1 cellular context compared by ENCODE assay signal in the genomic region with DNA sequence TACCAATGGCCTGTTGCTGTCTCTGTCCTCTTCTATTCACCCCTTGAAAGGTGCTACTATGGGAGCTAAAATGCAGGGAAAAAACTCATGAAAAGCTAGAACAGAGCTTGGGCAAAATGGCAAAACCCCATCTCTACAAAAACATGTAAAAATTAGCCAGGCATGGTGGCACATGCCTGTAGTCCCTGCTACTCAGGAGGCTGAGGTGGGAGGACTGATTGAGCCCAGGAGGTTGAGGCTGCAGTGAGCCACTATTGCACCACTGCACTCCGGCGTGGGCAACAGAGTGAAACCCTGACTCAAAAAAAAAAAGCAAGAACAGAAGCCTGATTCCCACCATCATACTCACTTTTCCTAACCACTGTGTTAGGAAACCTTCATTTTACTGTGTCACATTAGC.
TF ChIP-seq lines count a peak whose summit lies in the region.

No MANE protein-coding gene starts in this region.

TF ChIP-seq in WTC11, 78 proteins besides CTCF, POLR2A, EP300 and RAD21:
- TF ChIP-seq, protein P1, sequence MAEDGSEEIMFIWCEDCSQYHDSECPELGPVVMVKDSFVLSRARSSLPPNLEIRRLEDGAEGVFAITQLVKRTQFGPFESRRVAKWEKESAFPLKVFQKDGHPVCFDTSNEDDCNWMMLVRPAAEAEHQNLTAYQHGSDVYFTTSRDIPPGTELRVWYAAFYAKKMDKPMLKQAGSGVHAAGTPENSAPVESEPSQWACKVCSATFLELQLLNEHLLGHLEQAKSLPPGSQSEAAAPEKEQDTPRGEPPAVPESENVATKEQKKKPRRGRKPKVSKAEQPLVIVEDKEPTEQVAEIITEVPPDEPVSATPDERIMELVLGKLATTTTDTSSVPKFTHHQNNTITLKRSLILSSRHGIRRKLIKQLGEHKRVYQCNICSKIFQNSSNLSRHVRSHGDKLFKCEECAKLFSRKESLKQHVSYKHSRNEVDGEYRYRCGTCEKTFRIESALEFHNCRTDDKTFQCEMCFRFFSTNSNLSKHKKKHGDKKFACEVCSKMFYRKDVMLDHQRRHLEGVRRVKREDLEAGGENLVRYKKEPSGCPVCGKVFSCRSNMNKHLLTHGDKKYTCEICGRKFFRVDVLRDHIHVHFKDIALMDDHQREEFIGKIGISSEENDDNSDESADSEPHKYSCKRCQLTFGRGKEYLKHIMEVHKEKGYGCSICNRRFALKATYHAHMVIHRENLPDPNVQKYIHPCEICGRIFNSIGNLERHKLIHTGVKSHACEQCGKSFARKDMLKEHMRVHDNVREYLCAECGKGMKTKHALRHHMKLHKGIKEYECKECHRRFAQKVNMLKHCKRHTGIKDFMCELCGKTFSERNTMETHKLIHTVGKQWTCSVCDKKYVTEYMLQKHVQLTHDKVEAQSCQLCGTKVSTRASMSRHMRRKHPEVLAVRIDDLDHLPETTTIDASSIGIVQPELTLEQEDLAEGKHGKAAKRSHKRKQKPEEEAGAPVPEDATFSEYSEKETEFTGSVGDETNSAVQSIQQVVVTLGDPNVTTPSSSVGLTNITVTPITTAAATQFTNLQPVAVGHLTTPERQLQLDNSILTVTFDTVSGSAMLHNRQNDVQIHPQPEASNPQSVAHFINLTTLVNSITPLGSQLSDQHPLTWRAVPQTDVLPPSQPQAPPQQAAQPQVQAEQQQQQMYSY (CRISPR knock-in tag; IDR thresholded peaks at IDR 0.05): no peak
- TF ChIP-seq, protein P2, sequence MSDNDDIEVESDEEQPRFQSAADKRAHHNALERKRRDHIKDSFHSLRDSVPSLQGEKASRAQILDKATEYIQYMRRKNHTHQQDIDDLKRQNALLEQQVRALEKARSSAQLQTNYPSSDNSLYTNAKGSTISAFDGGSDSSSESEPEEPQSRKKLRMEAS (CRISPR knock-in tag; IDR thresholded peaks at IDR 0.05): no peak
- TF ChIP-seq TEAD1 (CRISPR knock-in tag; IDR thresholded peaks at IDR 0.05) (no peak), OVOL2 (CRISPR knock-in tag; IDR thresholded peaks at IDR 0.05; ENCODE audit: borderline replicate concordance) (no peak), TP53 (CRISPR knock-in tag; IDR thresholded peaks at IDR 0.05) (no peak), JAZF1 (CRISPR knock-in tag; IDR thresholded peaks at IDR 0.05) (no peak), NR3C1 (CRISPR knock-in tag; conservative IDR thresholded peaks at IDR 0.05; ENCODE audit: low read depth) (no peak), NR2C2 (CRISPR knock-in tag; IDR thresholded peaks at IDR 0.05) (no peak), ELF4 (CRISPR knock-in tag; IDR thresholded peaks at IDR 0.05; ENCODE audit: low read depth) (no peak), TEAD4 (CRISPR knock-in tag; IDR thresholded peaks at IDR 0.05) (no peak)
- TF ChIP-seq, protein P3, sequence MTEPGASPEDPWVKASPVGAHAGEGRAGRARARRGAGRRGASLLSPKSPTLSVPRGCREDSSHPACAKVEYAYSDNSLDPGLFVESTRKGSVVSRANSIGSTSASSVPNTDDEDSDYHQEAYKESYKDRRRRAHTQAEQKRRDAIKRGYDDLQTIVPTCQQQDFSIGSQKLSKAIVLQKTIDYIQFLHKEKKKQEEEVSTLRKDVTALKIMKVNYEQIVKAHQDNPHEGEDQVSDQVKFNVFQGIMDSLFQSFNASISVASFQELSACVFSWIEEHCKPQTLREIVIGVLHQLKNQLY (CRISPR knock-in tag; IDR thresholded peaks at IDR 0.05): no peak
